1 cellular context compared by ENCODE assay signal in genomic region chr17:7484067-7484963, GRCh38.
TF ChIP-seq lines count a peak whose summit lies in the region.

POLR2A (plus strand) TSS chr17:7484366.

TF ChIP-seq in GM12878, 131 proteins besides CTCF, POLR2A, EP300 and RAD21 (continued from another document and continues in another):
- TF ChIP-seq ZNF592 (IDR thresholded peaks at IDR 0.05) (peak; percentile 43; the same call in 1 of the 2 replicates), FOS (IDR thresholded peaks at IDR 0.05; ENCODE audit: borderline replicate concordance, extremely low read depth, insufficient read length) (no peak), POLR2AphosphoS2 (IDR thresholded peaks at IDR 0.05; ENCODE audit: low read depth, low read length) (peak; percentile 100), NFXL1 (IDR thresholded peaks at IDR 0.05; ENCODE audit: borderline replicate concordance) (no peak), SREBF2 (IDR thresholded peaks at IDR 0.05; ENCODE audit: low read length) (0 out of 2 replicates have a peak, but pooled peaks have one; percentile 6), PAX8 (IDR thresholded peaks at IDR 0.05) (no peak), ZBTB33 (IDR thresholded peaks at IDR 0.05) (no peak; the same call in 1 of the 2 replicates), SREBF1 (IDR thresholded peaks at IDR 0.05; ENCODE audit: low read length) (peak; percentile 97), ZNF207 (IDR thresholded peaks at IDR 0.05; ENCODE audit: borderline replicate concordance) (0 out of 2 replicates have a peak, but pooled peaks have one; percentile 24), PBX3 (IDR thresholded peaks at IDR 0.05; ENCODE audit: insufficient replicate concordance, low read depth, low read length) (peak; percentile 48), CREM (IDR thresholded peaks at IDR 0.05; ENCODE audit: low read depth) (peak; percentile 55; the same call in 1 of the 2 replicates), BCLAF1 (IDR thresholded peaks at IDR 0.05) (peak; percentile 91), ATF2 (IDR thresholded peaks at IDR 0.05; ENCODE audit: low read length) (peak; percentile 2; the same call in 1 of the 2 replicates), CBX5 (IDR thresholded peaks at IDR 0.05; ENCODE audit: low read depth) (no peak; the same call in 1 of the 2 replicates), SUPT20H (IDR thresholded peaks at IDR 0.05; ENCODE audit: borderline replicate concordance, control insufficient read depth, low read depth, low read length) (no peak), JUNB (IDR thresholded peaks at IDR 0.05) (peak; percentile 36; the same call in 1 of the 2 replicates), BHLHE40 (IDR thresholded peaks at IDR 0.05; ENCODE audit: borderline replicate concordance in 1 of 2, low read depth in 2 of 2, low read length in 1 of 2) (peak; percentile 92 to 96), BMI1 (IDR thresholded peaks at IDR 0.05; ENCODE audit: borderline replicate concordance) (peak; percentile 85), SKIL (IDR thresholded peaks at IDR 0.05; ENCODE audit: low read depth, poor library complexity, severe bottlenecking) (peak; percentile 97), CBX3 (IDR thresholded peaks at IDR 0.05; ENCODE audit: borderline replicate concordance, low read depth) (no peak), SMAD5 (IDR thresholded peaks at IDR 0.05; ENCODE audit: low read depth) (peak; percentile 99), KDM1A (IDR thresholded peaks at IDR 0.05; ENCODE audit: borderline replicate concordance) (no peak), BCL11A (IDR thresholded peaks at IDR 0.05; ENCODE audit: low read depth, low read length) (peak; percentile 6; the same call in 1 of the 2 replicates), NR2C2 (IDR thresholded peaks at IDR 0.05; ENCODE audit: borderline replicate concordance, control insufficient read depth, insufficient read length, low read depth) (no peak), POU2F2 (IDR thresholded peaks at IDR 0.05; ENCODE audit: borderline replicate concordance, low read depth, low read length) (peak; percentile 100), TCF7 (IDR thresholded peaks at IDR 0.05; ENCODE audit: borderline replicate concordance) (no peak), NRF1 (conservative IDR thresholded peaks at IDR 0.05; ENCODE audit: low read depth, low read length) (peak; percentile 93), ESRRA (IDR thresholded peaks at IDR 0.05; ENCODE audit: low read length) (no peak), DPF2 (IDR thresholded peaks at IDR 0.05) (no peak), POLR2AphosphoS5 (IDR thresholded peaks at IDR 0.05; ENCODE audit: low read length) (peak; percentile 100), IRF4 (IDR thresholded peaks at IDR 0.05; ENCODE audit: low read depth, low read length) (no peak), ZNF687 (IDR thresholded peaks at IDR 0.05) (peak; percentile 99), YBX1 (IDR thresholded peaks at IDR 0.05) (no peak), HDAC6 (IDR thresholded peaks at IDR 0.05; ENCODE audit: unreplicated experiment) (no peak), ZBED1 (IDR thresholded peaks at IDR 0.05; ENCODE audit: borderline replicate concordance) (peak; percentile 96), MYC (IDR thresholded peaks at IDR 0.05; ENCODE audit: insufficient read depth, insufficient read length, insufficient replicate concordance, low read length, severe bottlenecking) (peak; percentile 18), E2F8 (IDR thresholded peaks at IDR 0.05; ENCODE audit: low read depth, partially characterized antibody) (peak; percentile 71), EED (IDR thresholded peaks at IDR 0.05; ENCODE audit: low read depth) (peak; percentile 92), CREB1 (IDR thresholded peaks at IDR 0.05; ENCODE audit: low read depth) (peak; percentile 69; the same call in 1 of the 2 replicates)
